Comparison of ENCODE assay signal across 35 cellular contexts in the genomic region with DNA sequence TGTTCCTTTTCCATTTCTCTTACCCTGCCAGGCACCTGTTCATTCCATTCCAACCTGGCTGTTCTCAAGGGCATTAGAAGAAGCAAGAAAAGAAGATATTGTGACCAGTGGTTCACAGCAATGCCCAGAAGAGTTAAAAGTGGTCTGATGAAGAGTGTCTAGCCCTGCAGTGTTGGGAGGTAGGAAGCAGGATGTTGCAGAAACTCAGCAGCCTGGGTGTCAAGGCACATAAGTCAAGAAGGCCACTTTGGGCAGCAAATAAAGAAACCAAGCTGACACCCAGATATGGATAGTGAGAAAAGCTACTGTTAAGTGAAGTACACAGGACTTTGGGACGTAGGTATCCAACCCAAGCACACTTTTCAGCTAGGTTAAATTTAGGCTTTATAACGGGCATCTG.
DNase-seq lines count a peak whose midpoint lies in the region; ATAC-seq and TF ChIP-seq lines count a peak whose summit lies in the region.
"Had no signal": no experiment of that assay in that cellular context is flagged by ENCODE, and none has a peak within 500 bp of the region (broad histone marks: within the 10 kb centered on the region; RNA-seq: fewer than 3 reads in every experiment).

No MANE protein-coding gene starts in this region.

- peak overlapping the region; percentile 12 for H3K27ac Mint-ChIP-seq in activated T-helper 17 cell treated with anti-CD3 and anti-CD28 coated beads, Interleukin-2, amount 50 U/mL, for 72 hours
- H3K27ac Mint-ChIP-seq in natural killer cell: peak overlapping the region; percentile 3 to 53
- H3K27ac Mint-ChIP-seq in natural killer cell treated with Interleukin-12 subunit alpha and Interleukin-12 subunit beta and Interleukin-15 and Interleukin-18, amount 100 ng/mL, for 72 hours: peak overlapping the region; percentile 22 to 75
- H3K27ac Mint-ChIP-seq: B cell; CD14-positive monocyte; CD4-positive, alpha-beta T cell; CD4-positive, CD25-positive, alpha-beta regulatory T cell; CD8-positive, alpha-beta T cell had no signal

- ATAC-seq in activated T-helper 17 cell treated with anti-CD3 and anti-CD28 coated beads, Interleukin-2, amount 50 U/mL, for 72 hours (replicated peaks): no peak
- ATAC-seq in natural killer cell (peak; percentile 31 to 72 (median 52)), HG02884 (IDR thresholded peaks at IDR 0.05; ENCODE audit: unreplicated experiment) (no peak)
- ATAC-seq in natural killer cell treated with Interleukin-12 subunit alpha and Interleukin-12 subunit beta and Interleukin-15 and Interleukin-18, amount 100 ng/mL, for 72 hours: peak in 1 of 2 donors; percentile 44
- ATAC-seq: A549; CD8-positive, alpha-beta T cell had no signal

- no peak for DNase-seq in natural killer cell
- DNase-seq in natural killer cell treated with Interleukin-12 subunit alpha and Interleukin-12 subunit beta and Interleukin-15 and Interleukin-18, amount 100 ng/mL, for 72 hours (ENCODE audit: low spot score): no peak
- no peak for DNase-seq in NCI-H345 treated with DMSO at 0.1 percent for 48 hours (lab: John Stamatoyannopoulos, UW; ENCODE audit: unreplicated experiment)
- DNase-seq in globus pallidus (ENCODE audit: low spot score): no peak
- no peak for DNase-seq in NCI-H146 treated with DMSO at 0.1 percent for 48 hours (lab: John Stamatoyannopoulos, UW; ENCODE audit: unreplicated experiment)
- DNase-seq: 8988T; ACHN; AML-193; BE2C; C1 segment of cervical spinal cord; Caco-2; Calu3; CD4-positive, alpha-beta memory T cell; CD4-positive, alpha-beta T cell; CD4-positive, CD25-positive, alpha-beta regulatory T cell; CD8-positive, alpha-beta memory T cell; CD8-positive, alpha-beta T cell; COR-L47; DMS 273 treated with DMSO at 0.1 percent for 48 hours; DMS153; DMS53; DMS79; DMS79 treated with DMSO at 0.1 percent for 48 hours; DND-41; EL had no signal

- no peaks in the 10 kb centered on the region for H3K9me3 Mint-ChIP-seq in activated T-helper 17 cell treated with anti-CD3 and anti-CD28 coated beads, Interleukin-2, amount 50 U/mL, for 72 hours
- H3K9me3 Mint-ChIP-seq in natural killer cell: no peaks in the 10 kb centered on the region
- peaks cover 6% of the 10 kb centered on the region for H3K9me3 Mint-ChIP-seq in natural killer cell treated with Interleukin-12 subunit alpha and Interleukin-12 subunit beta and Interleukin-15 and Interleukin-18, amount 100 ng/mL, for 72 hours
- H3K9me3 Mint-ChIP-seq: CD8-positive, alpha-beta memory T cell; CD8-positive, alpha-beta T cell had no signal

- no peaks in the 10 kb centered on the region for H3K27me3 Mint-ChIP-seq in activated T-helper 17 cell treated with anti-CD3 and anti-CD28 coated beads, Interleukin-2, amount 50 U/mL, for 72 hours
- H3K27me3 Mint-ChIP-seq in natural killer cell (ENCODE audit: low read depth in 2 of 2): no peaks in the 10 kb centered on the region
- H3K27me3 Mint-ChIP-seq in natural killer cell treated with Interleukin-12 subunit alpha and Interleukin-12 subunit beta and Interleukin-15 and Interleukin-18, amount 100 ng/mL, for 72 hours: no peaks in the 10 kb centered on the region
- H3K27me3 Mint-ChIP-seq: CD4-positive, alpha-beta memory T cell; CD4-positive, alpha-beta T cell had no signal

- no peak overlapping the region for H3K4me3 Mint-ChIP-seq in activated T-helper 17 cell treated with anti-CD3 and anti-CD28 coated beads, Interleukin-2, amount 50 U/mL, for 72 hours
- H3K4me3 Mint-ChIP-seq in natural killer cell: no peak overlapping the region
- H3K4me3 Mint-ChIP-seq in natural killer cell treated with Interleukin-12 subunit alpha and Interleukin-12 subunit beta and Interleukin-15 and Interleukin-18, amount 100 ng/mL, for 72 hours: no peak overlapping the region
- H3K4me3 Mint-ChIP-seq: B cell; CD14-positive monocyte; CD4-positive, alpha-beta memory T cell; CD4-positive, alpha-beta T cell; CD4-positive, CD25-positive, alpha-beta regulatory T cell; CD8-positive, alpha-beta memory T cell; CD8-positive, alpha-beta T cell had no signal

- H3K4me1 Mint-ChIP-seq in activated T-helper 17 cell treated with anti-CD3 and anti-CD28 coated beads, Interleukin-2, amount 50 U/mL, for 72 hours: no peaks in the 10 kb centered on the region
- H3K4me1 Mint-ChIP-seq in natural killer cell: peaks cover 20 to 27% of the 10 kb centered on the region in 2 donors
- peaks cover 19 to 22% of the 10 kb centered on the region in 2 donors for H3K4me1 Mint-ChIP-seq in natural killer cell treated with Interleukin-12 subunit alpha and Interleukin-12 subunit beta and Interleukin-15 and Interleukin-18, amount 100 ng/mL, for 72 hours (ENCODE audit: low read depth in 2 of 2)
- H3K4me1 Mint-ChIP-seq: B cell had no signal

- H3K27ac ChIP-seq in VCaP: peak overlapping the region; percentile 3; the same call in 1 of the 2 replicates
- H3K27ac ChIP-seq: 22Rv1; A549; BLaER1; BLaER1 treated with 17β-estradiol and CSF1 and Interleukin-3, amounts not matched to agents 10 nM and 100 nM; C4-2B had no signal

- intact Hi-C loops in natural killer cell (cut with micrococcal nuclease): no loop called here

- no peaks in the 10 kb centered on the region for H3K36me3 Mint-ChIP-seq in activated T-helper 17 cell treated with anti-CD3 and anti-CD28 coated beads, Interleukin-2, amount 50 U/mL, for 72 hours (ENCODE audit: low read depth)
- no peaks in the 10 kb centered on the region for H3K36me3 Mint-ChIP-seq in natural killer cell
- H3K36me3 Mint-ChIP-seq in natural killer cell treated with Interleukin-12 subunit alpha and Interleukin-12 subunit beta and Interleukin-15 and Interleukin-18, amount 100 ng/mL, for 72 hours: peaks cover 4% of the 10 kb centered on the region
- H3K36me3 Mint-ChIP-seq: CD14-positive monocyte; CD4-positive, alpha-beta memory T cell; CD8-positive, alpha-beta T cell had no signal

- TF ChIP-seq CTCF in VCaP (conservative IDR thresholded peaks at IDR 0.05) (no peak), natural killer cell (IDR thresholded peaks at IDR 0.05) (no peak)

Comparison
In these comparisons a context has a peak if more than half of its experiments do, and no peak if none do; other contexts are left out.
1. ATAC-seq: peak in natural killer cell (3 of 3); none in activated T-helper 17 cell treated with anti-CD3 and anti-CD28 coated beads, Interleukin-2, amount 50 U/mL, for 72 hours (single experiment) and HG02884 (single experiment).
2. Peak in every context shown above with its lines, with median percentiles within 50 percentile points of each other: H3K27ac Mint-ChIP-seq.